ENCODE assay signal across 8 cellular contexts in the genomic region with DNA sequence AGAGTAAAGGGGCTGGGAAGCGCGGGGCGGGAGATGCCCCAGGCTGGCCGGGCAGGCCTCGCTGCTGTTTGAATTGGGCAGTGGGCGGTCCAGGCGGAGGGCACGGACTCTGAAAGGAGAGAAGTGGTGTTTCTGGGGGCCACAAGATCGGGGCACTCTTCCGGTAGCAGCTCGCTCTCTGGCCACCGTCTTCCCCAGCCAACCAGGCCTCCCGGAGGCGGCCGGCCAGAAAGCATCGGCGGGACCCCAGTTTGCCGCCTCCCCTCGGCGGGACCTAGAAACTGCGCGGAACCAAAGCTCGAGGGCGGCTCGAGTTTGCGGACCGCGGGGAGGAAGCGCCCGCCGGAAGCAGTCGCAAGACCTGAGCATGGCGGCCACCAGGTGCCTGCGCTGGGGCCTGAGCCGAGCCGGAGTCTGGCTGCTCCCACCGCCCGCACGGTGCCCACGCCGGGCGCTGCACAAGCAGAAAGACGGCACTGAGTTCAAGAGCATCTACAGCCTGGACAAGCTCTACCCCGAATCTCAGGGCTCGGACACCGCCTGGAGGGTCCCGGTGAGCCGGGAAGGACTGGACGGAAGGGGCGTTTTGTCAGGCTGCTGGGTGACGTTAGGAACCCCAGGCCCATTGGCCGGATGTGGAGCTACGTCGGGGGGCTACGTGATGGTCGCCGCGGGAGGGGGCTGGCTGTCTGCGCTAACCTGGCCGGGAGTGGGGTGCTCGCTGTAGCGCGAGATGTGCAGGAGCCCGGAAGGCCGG. TPM values are rescaled to one million over a fixed set of nuclear protein-coding genes. Genes with fewer than 3 reads are reported as not detected.
DNase-seq lines count a peak whose midpoint lies in the region; ATAC-seq and TF ChIP-seq lines count a peak whose summit lies in the region.

Gene MRPL58, plus strand, starts transcription at position 351 of the 757 bp plus-strand sequence. Its CDS starts 17 bp downstream, at position 368.

- H3K4me1 ChIP-seq in iPS-18a (ENCODE audit: control insufficient read depth, low read depth, low read length) = peaks cover 15% of the 10 kb centered on the region
- peaks cover 20% of the 10 kb centered on the region for H3K4me1 ChIP-seq in skeletal muscle satellite cell (ENCODE audit: control insufficient read depth, insufficient read depth, low read length)

- peak; percentile 74 for TF ChIP-seq CTCF in brain microvascular endothelial cell (IDR thresholded peaks at IDR 0.05; ENCODE audit: low read depth, low read length, missing control alignments)

- H3K27me3 ChIP-seq in brain microvascular endothelial cell (replicated peaks) (no peaks in the 10 kb centered on the region), iPS-18a (ENCODE audit: control insufficient read depth, insufficient read depth, low read length) (no peaks in the 10 kb centered on the region), skeletal muscle satellite cell (ENCODE audit: control insufficient read depth, insufficient read depth, low read length) (no peaks in the 10 kb centered on the region)

- peak within 1 kb of the TSS; percentile 85 for H3K4me2 ChIP-seq in skeletal muscle satellite cell (ENCODE audit: low read length)

- ATAC-seq in HG02973 (IDR thresholded peaks at IDR 0.05; ENCODE audit: unreplicated experiment) = peak; percentile 84

- H3K27ac ChIP-seq in brain microvascular endothelial cell (peak within 1 kb of the TSS; percentile 67), iPS-18a (ENCODE audit: low read length) (peak within 1 kb of the TSS; percentile 70)

- DNase-seq in SIG-M5 treated with dmso at 0.1 percent for 504 hours (lab: John Stamatoyannopoulos, UW; ENCODE audit: unreplicated experiment) = peak; percentile 78
- DNase-seq in SIG-M5 (lab: John Stamatoyannopoulos, UW) = no peak
- peak; percentile 66 for DNase-seq in NCI-H2081 treated with DMSO at 0.1 percent for 48 hours (lab: John Stamatoyannopoulos, UW)
- DNase-seq in UCSD-AML1 (lab: John Stamatoyannopoulos, UW; ENCODE audit: unreplicated experiment) = peak; percentile 88
- DNase-seq in brain microvascular endothelial cell = peak; percentile 77

- H3K4me3 ChIP-seq in brain microvascular endothelial cell (ENCODE audit: low read depth, low read length) = peak within 1 kb of the TSS; percentile 89
- peak within 1 kb of the TSS; percentile 73 for H3K4me3 ChIP-seq in iPS-18a (ENCODE audit: low read length)
- H3K4me3 ChIP-seq in skeletal muscle satellite cell (ENCODE audit: low read length) = peak within 1 kb of the TSS; percentile 82

- H3K9me3 ChIP-seq in iPS-18a (ENCODE audit: control insufficient read depth, low read depth, low read length) (no peaks in the 10 kb centered on the region), skeletal muscle satellite cell (replicated peaks; ENCODE audit: low read length) (no peaks in the 10 kb centered on the region)

- H3K9ac ChIP-seq in iPS-18a (ENCODE audit: low read length) (peak within 1 kb of the TSS; percentile 85), skeletal muscle satellite cell (ENCODE audit: low read depth, low read length) (peak within 1 kb of the TSS; percentile 88)

- in situ Hi-C loops in brain microvascular endothelial cell (cut with HindIII; ENCODE audit: low pct_ligation_motif_present, low sequenced_read_pairs) = no loop called here

- H3K36me3 ChIP-seq in brain microvascular endothelial cell (replicated peaks) (no peaks in the 10 kb centered on the region), iPS-18a (ENCODE audit: control insufficient read depth, low read depth, low read length) (peaks cover 5% of the 10 kb centered on the region), skeletal muscle satellite cell (ENCODE audit: insufficient read depth, low read length) (no peaks in the 10 kb centered on the region)

RNA-seq across cellular contexts. Expression of gene MRPL58, which starts in this region (rescaled TPM):
- 36.7 and 49.9 TPM in 2 replicates for total RNA-seq in skeletal muscle satellite cell (2012; rRNA removed)
